Comparison of ENCODE assay signal across 18 cellular contexts in the genomic region with DNA sequence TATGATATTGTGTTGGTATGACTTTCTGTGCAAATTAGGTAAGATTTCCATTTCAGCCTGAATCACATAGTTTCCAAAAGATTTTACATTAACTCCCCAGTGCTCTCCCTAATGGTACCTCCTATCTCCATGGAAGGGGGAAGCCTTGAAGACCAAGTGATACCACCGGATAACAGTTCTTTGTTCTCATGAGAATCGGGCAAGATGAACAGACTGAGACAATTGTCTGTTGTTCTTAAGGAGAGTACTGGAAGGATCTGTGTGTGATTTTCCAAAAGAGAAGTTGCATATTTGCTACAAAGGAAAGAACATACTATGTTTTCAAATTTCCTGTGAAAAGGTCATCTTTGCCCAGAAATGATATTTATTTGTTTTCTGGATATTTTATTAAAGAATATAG.
"Had no signal": no experiment of that assay in that cellular context is flagged by ENCODE, and none has a peak within 500 bp of the region (broad histone marks: within the 10 kb centered on the region; RNA-seq: fewer than 3 reads in every experiment).

No MANE protein-coding gene starts in this region.

- H3K9me3 ChIP-seq: esophagus muscularis mucosa, gastrocnemius medialis, heart right ventricle, left lung, lower lobe of right lung had no signal

- H3K4me1 ChIP-seq: esophagus muscularis mucosa, foreskin keratinocyte, gastrocnemius medialis, heart right ventricle, left lung, lower lobe of right lung had no signal

- H3K27ac ChIP-seq: coronary artery, dorsolateral prefrontal cortex, esophagus muscularis mucosa, foreskin keratinocyte, gastrocnemius medialis, heart right ventricle, left lung, lower lobe of right lung had no signal

- H3K36me3 ChIP-seq: esophagus muscularis mucosa, gastrocnemius medialis, heart right ventricle, left lung, lower lobe of right lung had no signal

- H3K4me3 ChIP-seq: coronary artery, dorsolateral prefrontal cortex, esophagus muscularis mucosa, gastrocnemius medialis, heart right ventricle, left lung, lower lobe of right lung had no signal

- ATAC-seq: gastrocnemius medialis, heart right ventricle, left cardiac atrium, left lung, left ventricle myocardium superior, lower lobe of right lung had no signal

- DNase-seq: dermis blood vessel endothelial cell; dorsolateral prefrontal cortex; effector CD4-positive, alpha-beta T cell; effector memory CD4-positive, alpha-beta T cell; gastrocnemius medialis; glutamatergic neuron; head of caudate nucleus; heart right ventricle; hippocampal formation; left cardiac atrium; left lung; left ventricle myocardium superior; lower lobe of right lung; mesendoderm; midbrain had no signal
